6 cellular contexts compared by ENCODE assay signal in the genomic region with DNA sequence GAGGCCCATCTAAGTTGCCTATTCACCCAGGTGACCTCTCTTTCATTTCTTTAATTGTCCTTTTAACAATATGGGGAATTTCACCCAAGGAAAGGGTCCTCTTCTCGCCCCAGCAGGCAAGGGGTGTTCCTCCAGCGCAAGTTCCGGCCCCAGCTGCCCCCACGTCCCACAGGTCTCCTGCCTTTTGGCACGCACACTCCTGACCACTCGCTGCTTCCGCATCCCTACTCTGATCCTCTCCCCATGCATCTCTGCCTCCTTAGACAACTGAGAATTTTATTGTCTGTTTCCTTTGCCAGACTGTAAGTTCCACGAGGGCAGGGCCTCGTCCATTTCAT.
DNase-seq lines count a peak whose midpoint lies in the region; ATAC-seq lines count a peak whose summit lies in the region.

No MANE protein-coding gene starts in this region.

- peak overlapping the region; percentile 98 for H3K9ac ChIP-seq in adipocyte (ENCODE audit: low read length)
- peak overlapping the region; percentile 96 for H3K9ac ChIP-seq in mucosa of stomach (ENCODE audit: low read length)

- H3K36me3 ChIP-seq in adipocyte (ENCODE audit: control insufficient read depth, insufficient read depth, low read length, severe bottlenecking) = peaks cover 7% of the 10 kb centered on the region
- no peaks in the 10 kb centered on the region for H3K36me3 ChIP-seq in mucosa of stomach (ENCODE audit: control insufficient read depth, insufficient read depth, low read length)

- H3K27me3 ChIP-seq in adipocyte (replicated peaks; ENCODE audit: control insufficient read depth, insufficient read depth, low read length) (no peaks in the 10 kb centered on the region), mucosa of stomach (ENCODE audit: control insufficient read depth, insufficient read depth, low read length) (no peaks in the 10 kb centered on the region)

- ATAC-seq in HG03439 (IDR thresholded peaks at IDR 0.05; ENCODE audit: unreplicated experiment) (no peak), GM21423 (IDR thresholded peaks at IDR 0.05; ENCODE audit: unreplicated experiment) (no peak)

- H3K4me1 ChIP-seq in adipocyte (ENCODE audit: control insufficient read depth, insufficient read depth, low read length) (peaks cover 39% of the 10 kb centered on the region), mucosa of stomach (ENCODE audit: control insufficient read depth, insufficient read depth, low read length) (peaks cover 33% of the 10 kb centered on the region)

- H3K4me3 ChIP-seq in adipocyte (ENCODE audit: low read length) = peak overlapping the region; percentile 98
- peak overlapping the region; percentile 93 for H3K4me3 ChIP-seq in mucosa of stomach (ENCODE audit: low read length)

- DNase-seq in GM03348 (ENCODE audit: low spot score) (peak; percentile 33), adipocyte (ENCODE audit: low read depth) (no peak), GDM1 (lab: John Stamatoyannopoulos, UW) (no peak)

- no peaks in the 10 kb centered on the region for H3K9me3 ChIP-seq in adipocyte (ENCODE audit: control insufficient read depth, low read length)
- no peaks in the 10 kb centered on the region for H3K9me3 ChIP-seq in mucosa of stomach (ENCODE audit: control insufficient read depth, low read length)
